18 cellular contexts compared by ENCODE assay signal in genomic region chrX:128020701-128021100, GRCh38. TPM values are rescaled to one million over a fixed set of nuclear protein-coding genes. Genes with fewer than 3 reads are reported as not detected.
DNase-seq lines count a peak whose midpoint lies in the region; ATAC-seq, FAIRE-seq and TF ChIP-seq lines count a peak whose summit lies in the region.
"Had no signal": no experiment of that assay in that cellular context is flagged by ENCODE, and none has a peak within 500 bp of the region (broad histone marks: within the 10 kb centered on the region; RNA-seq: fewer than 3 reads in every experiment).

No MANE protein-coding gene starts in this region.

- TF ChIP-seq CTCF in HFFc6 (IDR thresholded peaks at IDR 0.05), result no peak
- TF ChIP-seq CTCF in epithelial cell of proximal tubule (conservative IDR thresholded peaks at IDR 0.05; ENCODE audit: low read depth, low read length), result no peak
- TF ChIP-seq CTCF in pancreas (IDR thresholded peaks at IDR 0.05), result no peak

- peaks cover 18% of the 10 kb centered on the region for H3K9me3 Mint-ChIP-seq in HFFc6

- ATAC-seq in pancreas (peak in 3 of 4 donors; percentile 29 to 84 (median 38)), GM18517 (IDR thresholded peaks at IDR 0.05; ENCODE audit: unreplicated experiment) (no peak)
- ATAC-seq: activated CD8-positive, alpha-beta memory T cell treated with anti-CD3 and anti-CD28 coated beads, Interleukin-2, amount 10 ng/mL, durations not matched to agents 7 days and 5 days; HCT116; natural killer cell; SK-N-SH treated with all-trans-retinoic acid at 6 μM for 48 hours had no signal

- no peak overlapping the region for H3K27ac Mint-ChIP-seq in HFFc6
- H3K27ac Mint-ChIP-seq: activated CD8-positive, alpha-beta memory T cell treated with anti-CD3 and anti-CD28 coated beads, Interleukin-2, amount 10 ng/mL, durations not matched to agents 7 days and 5 days; natural killer cell had no signal

- no peaks in the 10 kb centered on the region for H3K36me3 ChIP-seq in pancreas
- H3K36me3 ChIP-seq: BLaER1 treated with 17β-estradiol and CSF1 and Interleukin-3, amounts not matched to agents 10 nM and 100 nM; WERI-Rb-1 had no signal

- H3K27me3 Mint-ChIP-seq in HFFc6 (ENCODE audit: insufficient read depth), result no peaks in the 10 kb centered on the region
- H3K27me3 Mint-ChIP-seq: activated CD8-positive, alpha-beta memory T cell treated with anti-CD3 and anti-CD28 coated beads, Interleukin-2, amount 10 ng/mL, durations not matched to agents 7 days and 5 days had no signal

- H3K4me1 Mint-ChIP-seq in HFFc6 (ENCODE audit: low read depth), result no peaks in the 10 kb centered on the region
- H3K4me1 Mint-ChIP-seq: activated CD8-positive, alpha-beta memory T cell treated with anti-CD3 and anti-CD28 coated beads, Interleukin-2, amount 10 ng/mL, durations not matched to agents 7 days and 5 days; natural killer cell had no signal

- 0 out of 2 replicates have a peak, but pooled peaks cover 1% of the 10 kb centered on the region for H3K36me3 Mint-ChIP-seq in HFFc6 (ENCODE audit: low read depth)
- H3K36me3 Mint-ChIP-seq: activated CD8-positive, alpha-beta memory T cell treated with anti-CD3 and anti-CD28 coated beads, Interleukin-2, amount 10 ng/mL, durations not matched to agents 7 days and 5 days; natural killer cell had no signal

- H3K27me3 ChIP-seq in pancreas, result no peaks in the 10 kb centered on the region

- TF ChIP-seq POLR2A in GM12891 (IDR thresholded peaks at IDR 0.05; ENCODE audit: low read depth, low read length), result no peak

- no peaks in the 10 kb centered on the region for H3K4me1 ChIP-seq in pancreas
- H3K4me1 ChIP-seq: BLaER1 treated with 17β-estradiol and CSF1 and Interleukin-3, amounts not matched to agents 10 nM and 100 nM had no signal

- DNase-seq in HFFc6, result peak; percentile 0
- peak; percentile 89 for DNase-seq in RCC 7860 (ENCODE audit: low spot score)
- DNase-seq in epithelial cell of proximal tubule (ENCODE audit: low read depth), result peak; percentile 36
- DNase-seq in pancreas, result no peak
- no peak for DNase-seq in GM12891 (ENCODE audit: insufficient read length, low spot score)
- DNase-seq in NCI-H2107 (lab: John Stamatoyannopoulos, UW), result no peak
- no peak for DNase-seq in stimulated activated CD4-positive, alpha-beta T cell treated with anti-CD3 and anti-CD28 coated beads, Interleukin-2, amount 100 ng/mL, for 24 hours
- DNase-seq: activated CD8-positive, alpha-beta memory T cell treated with anti-CD3 and anti-CD28 coated beads, Interleukin-2, amount 10 ng/mL, durations not matched to agents 7 days and 5 days; activated naive CD4-positive, alpha-beta T cell treated with anti-CD3 and anti-CD28 coated beads, Interleukin-2, amount 50 U/mL, for 16 hours; natural killer cell; NCI-H1694; WERI-Rb-1 had no signal

- H3K9me3 ChIP-seq in pancreas, result no peaks in the 10 kb centered on the region

- no peak overlapping the region for H3K27ac ChIP-seq in pancreas
- H3K27ac ChIP-seq: BLaER1 treated with 17β-estradiol and CSF1 and Interleukin-3, amounts not matched to agents 10 nM and 100 nM; WERI-Rb-1 had no signal

- WGBS in pancreas, 2 donors, result 0 to 10% methylated on average over 2 of the region's 2 CpGs

- FAIRE-seq in RCC 7860 (lab: Jason Lieb, UNC), result peak; percentile 96
- FAIRE-seq in pancreas (lab: Jason Lieb, UNC), result no peak
- FAIRE-seq in GM12891 (lab: Jason Lieb, UNC), result no peak

- H3K4me3 ChIP-seq in epithelial cell of proximal tubule (ENCODE audit: low read depth, low read length), result no peak overlapping the region
- H3K4me3 ChIP-seq in pancreas, result no peak overlapping the region
- H3K4me3 ChIP-seq: BLaER1 treated with 17β-estradiol and CSF1 and Interleukin-3, amounts not matched to agents 10 nM and 100 nM had no signal

- intact Hi-C loops in pancreas (cut with DNase I), result no loop called here

- no peak overlapping the region for H3K4me3 Mint-ChIP-seq in HFFc6
- H3K4me3 Mint-ChIP-seq: activated CD8-positive, alpha-beta memory T cell treated with anti-CD3 and anti-CD28 coated beads, Interleukin-2, amount 10 ng/mL, durations not matched to agents 7 days and 5 days; natural killer cell had no signal

TF ChIP-seq in GM12891, 5 proteins besides CTCF, POLR2A, EP300 and RAD21:
- TF ChIP-seq PAX5 (IDR thresholded peaks at IDR 0.05; ENCODE audit: insufficient read depth, low read length, severe bottlenecking), result no peak
- TF ChIP-seq TAF1 (IDR thresholded peaks at IDR 0.05; ENCODE audit: low read depth, low read length), result no peak
- no peak for TF ChIP-seq POU2F2 (IDR thresholded peaks at IDR 0.05; ENCODE audit: low read depth, low read length)
- no peak for TF ChIP-seq POLR2AphosphoS5 (IDR thresholded peaks at IDR 0.05; ENCODE audit: low read depth, low read length)
- no peak for TF ChIP-seq SPI1 (IDR thresholded peaks at IDR 0.05; ENCODE audit: low read depth, low read length)
TF ChIP-seq in GM12891: peak in this region for 0.

RNA-seq across cellular contexts. Expression of gene ACTRT1, which starts 31.5 kb away (rescaled TPM):
- total RNA-seq in HFFc6 (2021; fragmentation: NEBNext Ultra II Directional; extraction: Animal tissue kit (Norgen Biotek cat#: 25700)), result not detected
- total RNA-seq in epithelial cell of proximal tubule, result not detected in 2 replicates
- not detected for total RNA-seq in pancreas
- polyA plus RNA-seq in pancreas, result not detected
- not detected for polyA plus RNA-seq in GM12891 (2012; ENCODE audit: low read depth, missing spikeins)
- total RNA-seq: activated CD8-positive, alpha-beta memory T cell treated with anti-CD3 and anti-CD28 coated beads, Interleukin-2, amount 10 ng/mL, durations not matched to agents 7 days and 5 days; cerebellum; G401; natural killer cell had no signal

Comparison
In these comparisons a context has a peak if more than half of its experiments do, and no peak if none do; other contexts are left out.
1. DNase-seq: peak in HFFc6 (single experiment), RCC 7860 (single experiment) and epithelial cell of proximal tubule (single experiment); none in pancreas (0 of 6), GM12891 (single experiment), NCI-H2107 (single experiment) and stimulated activated CD4-positive, alpha-beta T cell treated with anti-CD3 and anti-CD28 coated beads, Interleukin-2, amount 100 ng/mL, for 24 hours (0 of 2).